ENCODE assay signal across 32 cellular contexts in genomic region chr11:13999704-14000103, GRCh38.
"Had no signal": no experiment of that assay in that cellular context is flagged by ENCODE, and none has a peak within 500 bp of the region (broad histone marks: within the 10 kb centered on the region; RNA-seq: fewer than 3 reads in every experiment).

No MANE protein-coding gene starts in this region.

- DNase-seq: activated effector memory CD4-positive, alpha-beta T cell treated with anti-CD3 and anti-CD28 coated beads, Interleukin-2, amount 50 U/mL, for 16 hours; activated effector memory CD4-positive, alpha-beta T cell treated with Interleukin-2 at 50 U/mL for 16 hours; activated gamma-delta T cell; activated gamma-delta T cell treated with Interleukin-2 at 50 U/mL for 16 hours; activated naive CD4-positive, alpha-beta T cell; activated naive CD4-positive, alpha-beta T cell treated with anti-CD3 and anti-CD28 coated beads for 36 hours; activated naive CD4-positive, alpha-beta T cell treated with anti-CD3 and anti-CD28 coated beads, Interleukin-2, amount 10 ng/mL, durations not matched to agents 7 days and 5 days; activated naive CD4-positive, alpha-beta T cell treated with anti-CD3 and anti-CD28 coated beads, Interleukin-2, amount 50 U/mL, for 16 hours; activated naive CD4-positive, alpha-beta T cell treated with Interleukin-2 at 50 U/mL for 16 hours; activated naive CD8-positive, alpha-beta T cell treated with anti-CD3 and anti-CD28 coated beads for 36 hours; activated naive CD8-positive, alpha-beta T cell treated with anti-CD3 and anti-CD28 coated beads, Interleukin-2, amount 10 ng/mL, durations not matched to agents 7 days and 5 days; activated naive CD8-positive, alpha-beta T cell treated with anti-CD3 and anti-CD28 coated beads, Interleukin-2, amount 50 U/mL, for 24 hours; activated T-cell treated with anti-CD3 and anti-CD28 coated beads, Interleukin-2, amount 50 U/mL, for 1 hour; activated T-cell treated with anti-CD3 and anti-CD28 coated beads, Interleukin-2, amount 50 U/mL, for 24 hours; activated T-cell treated with anti-CD3 and anti-CD28 coated beads, Interleukin-2, amount 50 U/mL, for 4 hours; activated T-cell treated with anti-CD3 and anti-CD28 coated beads, Interleukin-2, amount 50 U/mL, for 48 hours; activated T-cell treated with anti-CD3 and anti-CD28 coated beads, Interleukin-2, amount 50 U/mL, for 72 hours; adrenal gland; amniotic stem cell; amygdala; anterior cingulate cortex; aorta; body of pancreas; brain microvascular endothelial cell; caudate nucleus; central memory CD4-positive, alpha-beta T cell; cerebellar nuclear complex had no signal

- H3K4me3 ChIP-seq: adrenal gland, ascending aorta, body of pancreas, breast epithelium, cardiac muscle cell had no signal

- H3K36me3 ChIP-seq: adrenal gland, ascending aorta, brain microvascular endothelial cell, breast epithelium, cardiac muscle cell had no signal

- H3K27ac ChIP-seq: adrenal gland, ascending aorta, body of pancreas, brain microvascular endothelial cell, breast epithelium, cardiac muscle cell had no signal

- H3K4me1 ChIP-seq: adrenal gland, ascending aorta, body of pancreas, breast epithelium had no signal

- H3K9me3 ChIP-seq: adrenal gland had no signal

- ATAC-seq: activated naive CD4-positive, alpha-beta T cell treated with anti-CD3 and anti-CD28 coated beads, Interleukin-2, amount 50 U/mL, for 72 hours; activated naive CD8-positive, alpha-beta T cell treated with anti-CD3 and anti-CD28 coated beads, Interleukin-2, amount 50 U/mL, for 24 hours; activated T-cell treated with anti-CD3 and anti-CD28 coated beads, Interleukin-2, amount 50 U/mL, for 4 hours; activated T-cell treated with anti-CD3 and anti-CD28 coated beads, Interleukin-2, amount 50 U/mL, for 72 hours; activated T-helper 17 cell treated with anti-CD3 and anti-CD28 coated beads, Interleukin-2, amount 50 U/mL, for 72 hours; body of pancreas had no signal

- H3K27me3 ChIP-seq: adrenal gland, ascending aorta, body of pancreas, brain microvascular endothelial cell, breast epithelium had no signal
